13 cellular contexts compared by ENCODE assay signal in genomic region chr10:116613486-116613885, GRCh38. TPM values are rescaled to one million over a fixed set of nuclear protein-coding genes. Genes with fewer than 3 reads are reported as not detected.
"Had no signal": no experiment of that assay in that cellular context is flagged by ENCODE, and none has a peak within 500 bp of the region (broad histone marks: within the 10 kb centered on the region; RNA-seq: fewer than 3 reads in every experiment).

No MANE protein-coding gene starts in this region.

- H3K9me3 ChIP-seq: HAP-1 had no signal

- DNase-seq: GM23248, GOT3, H7, HFFc6, KBM-7 had no signal

- H3K4me3 ChIP-seq: GM23248, HAP-1 had no signal

- H3K36me3 Mint-ChIP-seq: IgD-negative memory B cell had no signal

- H3K4me3 Mint-ChIP-seq: HFFc6, IgD-negative memory B cell had no signal

- H3K27ac ChIP-seq: GM23248, HL-60, KMS-11 had no signal

- ATAC-seq: HCT116, HepG2 had no signal

- H3K36me3 ChIP-seq: HAP-1 had no signal

- H3K27ac Mint-ChIP-seq: HFFc6 had no signal

RNA-seq across cellular contexts. Expression of gene PNLIPRP2, which starts 7.3 kb away (rescaled TPM):
- total RNA-seq: GM23248, H4, H7, HFFc6, HT1080 had no signal

RNA-seq across cellular contexts. Expression of gene PNLIPRP1, which starts 22.7 kb away (rescaled TPM):
- total RNA-seq: GM23248, H4, H7, HepG2, HFFc6, HT1080 had no signal
